Comparison of ENCODE assay signal across 21 cellular contexts in genomic region chr18:63166142-63166541, GRCh38.
A peak's percentile ranks its signal among the peaks of the same experiment; 100 is the strongest.
DNase-seq lines count a peak whose midpoint lies in the region; ATAC-seq and TF ChIP-seq lines count a peak whose summit lies in the region.
"Had no signal": no experiment of that assay in that cellular context is flagged by ENCODE, and none has a peak within 500 bp of the region (broad histone marks: within the 10 kb centered on the region; RNA-seq: fewer than 3 reads in every experiment).

No MANE protein-coding gene starts in this region.

- H3K36me3 ChIP-seq in GM23338 (ENCODE audit: insufficient read depth), result no peaks in the 10 kb centered on the region
- H3K36me3 ChIP-seq in spleen, result peaks cover 0 to 8% (median 0%) of the 10 kb centered on the region in 6 donors
- H3K36me3 ChIP-seq in mammary epithelial cell (ENCODE audit: insufficient read depth, low read length), result no peaks in the 10 kb centered on the region

- no TSS peak for BruUV-seq in mammary epithelial cell (replicated peaks; lab: Mats Ljungman, UMichigan)

- peaks cover 84% of the 10 kb centered on the region for H3K4me1 Mint-ChIP-seq in activated naive CD4-positive, alpha-beta T cell treated with anti-CD3 and anti-CD28 coated beads, Interleukin-2, amount 50 U/mL, for 24 hours
- peaks cover 72% of the 10 kb centered on the region for H3K4me1 Mint-ChIP-seq in activated naive CD4-positive, alpha-beta T cell treated with anti-CD3 and anti-CD28 coated beads for 36 hours (ENCODE audit: low read depth)
- H3K4me1 Mint-ChIP-seq in GM23338, result peaks cover 8% of the 10 kb centered on the region
- H3K4me1 Mint-ChIP-seq in activated T-helper 17 cell treated with anti-CD3 and anti-CD28 coated beads, Interleukin-2, amount 50 U/mL, for 72 hours, result peaks cover 59% of the 10 kb centered on the region

- H3K27me3 ChIP-seq in GM23338 (ENCODE audit: insufficient read depth) (no peaks in the 10 kb centered on the region), spleen (replicated peaks in 1 of 7) (no peaks in the 10 kb centered on the region), mammary epithelial cell (ENCODE audit: insufficient read depth, low read length) (peaks cover 3% of the 10 kb centered on the region)

- no peak overlapping the region for H2AFZ ChIP-seq in GM23338
- no peak overlapping the region for H2AFZ ChIP-seq in mammary epithelial cell (ENCODE audit: low read depth, low read length)

- no peaks in the 10 kb centered on the region for H3K9me2 ChIP-seq in GM23338 (ENCODE audit: insufficient read depth)

- WGBS in spleen, 5 donors, result 87 to 96% (median 94%) methylated on average over 12 of the region's 12 CpGs
- 85% methylated on average over 11 of the region's 12 CpGs for WGBS in mammary epithelial cell (ENCODE audit: low coverage, missing lambda C conversion rate)

- no peak overlapping the region for H3K4me3 ChIP-seq in GM23338
- no peak overlapping the region for H3K4me3 ChIP-seq in spleen
- H3K4me3 ChIP-seq in mammary epithelial cell (replicated peaks in 1 of 3; ENCODE audit: insufficient read depth in 1 of 3, low read depth in 2 of 3, low read length in 3 of 3), result no peak overlapping the region
- H3K4me3 ChIP-seq: A549 had no signal

- no peaks in the 10 kb centered on the region for H3K27me3 Mint-ChIP-seq in activated naive CD4-positive, alpha-beta T cell treated with anti-CD3 and anti-CD28 coated beads, Interleukin-2, amount 50 U/mL, for 24 hours
- no peaks in the 10 kb centered on the region for H3K27me3 Mint-ChIP-seq in activated naive CD4-positive, alpha-beta T cell treated with anti-CD3 and anti-CD28 coated beads for 36 hours (ENCODE audit: low read depth)
- H3K27me3 Mint-ChIP-seq in GM23338 (ENCODE audit: insufficient read depth, low read depth, poor library complexity), result peaks cover 8% of the 10 kb centered on the region
- no peaks in the 10 kb centered on the region for H3K27me3 Mint-ChIP-seq in activated T-helper 17 cell treated with anti-CD3 and anti-CD28 coated beads, Interleukin-2, amount 50 U/mL, for 72 hours

- H3K4me3 Mint-ChIP-seq in activated naive CD4-positive, alpha-beta T cell treated with anti-CD3 and anti-CD28 coated beads, Interleukin-2, amount 50 U/mL, for 24 hours, result no peak overlapping the region
- no peak overlapping the region for H3K4me3 Mint-ChIP-seq in activated naive CD4-positive, alpha-beta T cell treated with anti-CD3 and anti-CD28 coated beads for 36 hours
- no peak overlapping the region for H3K4me3 Mint-ChIP-seq in GM23338
- H3K4me3 Mint-ChIP-seq in activated T-helper 17 cell treated with anti-CD3 and anti-CD28 coated beads, Interleukin-2, amount 50 U/mL, for 72 hours, result no peak overlapping the region
- H3K4me3 Mint-ChIP-seq: HFFc6 had no signal

- in situ Hi-C loops in mammary epithelial cell (cut with MboI; ENCODE audit: low sequenced_read_pairs in 2 of 2), result no loop called here

- H3K79me2 ChIP-seq in GM23338 (replicated peaks; ENCODE audit: insufficient read depth) (no peaks in the 10 kb centered on the region), mammary epithelial cell (ENCODE audit: insufficient read depth, low read length) (no peaks in the 10 kb centered on the region)

- no peak for TF ChIP-seq POLR2A in spleen (IDR thresholded peaks at IDR 0.05)

- H3K9ac ChIP-seq in mammary epithelial cell (ENCODE audit: insufficient read depth, low read length), result no peak overlapping the region

- H3K9me3 Mint-ChIP-seq in activated naive CD4-positive, alpha-beta T cell treated with anti-CD3 and anti-CD28 coated beads, Interleukin-2, amount 50 U/mL, for 24 hours, result no peaks in the 10 kb centered on the region
- no peaks in the 10 kb centered on the region for H3K9me3 Mint-ChIP-seq in activated naive CD4-positive, alpha-beta T cell treated with anti-CD3 and anti-CD28 coated beads for 36 hours
- H3K9me3 Mint-ChIP-seq in GM23338, result no peaks in the 10 kb centered on the region
- H3K9me3 Mint-ChIP-seq in activated T-helper 17 cell treated with anti-CD3 and anti-CD28 coated beads, Interleukin-2, amount 50 U/mL, for 72 hours, result peaks cover 10% of the 10 kb centered on the region
- H3K9me3 Mint-ChIP-seq: HFFc6 had no signal

- dilution Hi-C loops in mammary epithelial cell (cut with HindIII; ENCODE audit: low sequenced_read_pairs), result no loop called here

- intact Hi-C loops in activated naive CD4-positive, alpha-beta T cell treated with anti-CD3 and anti-CD28 coated beads for 36 hours (cut with micrococcal nuclease), result no loop called here
- intact Hi-C loops in spleen (cut with DNase I; ENCODE audit: low total_unique reads), result no loop called here
- intact Hi-C loops in mammary epithelial cell (cut with micrococcal nuclease), result no loop called here

- H3K27ac ChIP-seq in GM23338 (ENCODE audit: low read depth), result no peak overlapping the region
- no peak overlapping the region for H3K27ac ChIP-seq in spleen
- H3K27ac ChIP-seq in mammary epithelial cell (ENCODE audit: insufficient read depth, low read depth, low read length), result no peak overlapping the region
- H3K27ac ChIP-seq: A549, C4-2B, RWPE1 had no signal

- H3K27ac Mint-ChIP-seq in activated naive CD4-positive, alpha-beta T cell treated with anti-CD3 and anti-CD28 coated beads, Interleukin-2, amount 50 U/mL, for 24 hours, result peak overlapping the region; percentile 80
- H3K27ac Mint-ChIP-seq in activated naive CD4-positive, alpha-beta T cell treated with anti-CD3 and anti-CD28 coated beads for 36 hours, result no peak overlapping the region
- H3K27ac Mint-ChIP-seq in GM23338, result peak overlapping the region; percentile 40; the same call in 1 of the 2 replicates
- H3K27ac Mint-ChIP-seq in activated T-helper 17 cell treated with anti-CD3 and anti-CD28 coated beads, Interleukin-2, amount 50 U/mL, for 72 hours, result peak overlapping the region; percentile 80
- H3K27ac Mint-ChIP-seq: HFFc6 had no signal

- no peaks in the 10 kb centered on the region for H3F3A ChIP-seq in GM23338 (replicated peaks; ENCODE audit: low read depth)

- H3K4me1 ChIP-seq in GM23338 (ENCODE audit: insufficient read depth) (no peaks in the 10 kb centered on the region), spleen (peaks cover 16 to 39% (median 27%) of the 10 kb centered on the region in 6 donors), mammary epithelial cell (ENCODE audit: insufficient read depth, low read length) (peaks cover 14% of the 10 kb centered on the region)
- H3K4me1 ChIP-seq: Caco-2 had no signal

- DNase-seq in activated naive CD4-positive, alpha-beta T cell treated with anti-CD3 and anti-CD28 coated beads for 36 hours, result no peak
- DNase-seq in GM23338 (ENCODE audit: low spot score), result no peak
- peak; percentile 54 for DNase-seq in spleen
- no peak for DNase-seq in mammary epithelial cell
- no peak for DNase-seq in retina
- DNase-seq: Caco-2, DMS153, EL, HFFc6, NCI-H1048, NCI-H1436 treated with DMSO at 0.1 percent for 48 hours, NCI-H2081, NCI-H510A, NCI-H774, PC-3 had no signal

- no peak overlapping the region for H3K4me2 ChIP-seq in GM23338
- no peak overlapping the region for H3K4me2 ChIP-seq in mammary epithelial cell (ENCODE audit: insufficient read depth, low read depth, low read length)
- H3K4me2 ChIP-seq: A549 had no signal

- H3K9me3 ChIP-seq in spleen (no peaks in the 10 kb centered on the region), mammary epithelial cell (replicated peaks; ENCODE audit: insufficient read depth, low read length) (no peaks in the 10 kb centered on the region)
- H3K9me3 ChIP-seq: A549, Caco-2 had no signal

- ATAC-seq in GM23338 (no peak), HG02678 (IDR thresholded peaks at IDR 0.05; ENCODE audit: unreplicated experiment) (no peak)
- no peak for ATAC-seq in activated T-helper 17 cell treated with anti-CD3 and anti-CD28 coated beads, Interleukin-2, amount 50 U/mL, for 72 hours (replicated peaks)
- ATAC-seq: A549, PC-3 had no signal

- CTCF ChIA-PET in activated naive CD4-positive, alpha-beta T cell treated with anti-CD3 and anti-CD28 coated beads for 36 hours (lab: Charles Lee), result no interaction called here
- CTCF ChIA-PET in mammary epithelial cell (lab: Charles Lee; ENCODE audit: low non-redundant PET), result no interaction called here

- TF ChIP-seq CTCF in GM23338 (conservative IDR thresholded peaks at IDR 0.05; ENCODE audit: low read depth in 2 of 2) (no peak), spleen (IDR thresholded peaks at IDR 0.05 in 8 of 11, conservative IDR thresholded peaks at IDR 0.05 in 3 of 11) (no peak), mammary epithelial cell (conservative IDR thresholded peaks at IDR 0.05 in 1 of 2, IDR thresholded peaks at IDR 0.05 in 1 of 2; ENCODE audit: extremely low read depth in 1 of 2, insufficient read depth in 1 of 2, low read depth in 1 of 2, low read length in 2 of 2) (no peak)

- no peaks in the 10 kb centered on the region for H4K20me1 ChIP-seq in GM23338 (replicated peaks; ENCODE audit: insufficient read depth)
- H4K20me1 ChIP-seq in mammary epithelial cell (ENCODE audit: insufficient read depth, low read length), result no peaks in the 10 kb centered on the region

- peaks cover 17% of the 10 kb centered on the region for H3K36me3 Mint-ChIP-seq in activated naive CD4-positive, alpha-beta T cell treated with anti-CD3 and anti-CD28 coated beads, Interleukin-2, amount 50 U/mL, for 24 hours
- H3K36me3 Mint-ChIP-seq in activated naive CD4-positive, alpha-beta T cell treated with anti-CD3 and anti-CD28 coated beads for 36 hours (ENCODE audit: low read depth), result peaks cover 12% of the 10 kb centered on the region
- no peaks in the 10 kb centered on the region for H3K36me3 Mint-ChIP-seq in GM23338 (ENCODE audit: low read depth)
- peaks cover 85% of the 10 kb centered on the region for H3K36me3 Mint-ChIP-seq in activated T-helper 17 cell treated with anti-CD3 and anti-CD28 coated beads, Interleukin-2, amount 50 U/mL, for 72 hours (ENCODE audit: low read depth)

TF ChIP-seq in GM23338, 12 proteins besides CTCF, POLR2A, EP300 and RAD21 (continues in another document):
- TF ChIP-seq CREB1 (CRISPR knock-in tag; IDR thresholded peaks at IDR 0.05; ENCODE audit: low read depth), result no peak
